ENCODE assay signal across 2 cellular contexts in genomic region chr9:35646583-35647265, GRCh38.
TF ChIP-seq lines count a peak whose summit lies in the region.

No MANE protein-coding gene starts in this region.

TF ChIP-seq in A549, 52 proteins besides CTCF, POLR2A, EP300 and RAD21:
- TF ChIP-seq, protein P1, sequence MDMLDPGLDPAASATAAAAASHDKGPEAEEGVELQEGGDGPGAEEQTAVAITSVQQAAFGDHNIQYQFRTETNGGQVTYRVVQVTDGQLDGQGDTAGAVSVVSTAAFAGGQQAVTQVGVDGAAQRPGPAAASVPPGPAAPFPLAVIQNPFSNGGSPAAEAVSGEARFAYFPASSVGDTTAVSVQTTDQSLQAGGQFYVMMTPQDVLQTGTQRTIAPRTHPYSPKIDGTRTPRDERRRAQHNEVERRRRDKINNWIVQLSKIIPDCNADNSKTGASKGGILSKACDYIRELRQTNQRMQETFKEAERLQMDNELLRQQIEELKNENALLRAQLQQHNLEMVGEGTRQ (IDR thresholded peaks at IDR 0.05), result no peak
- no peak for TF ChIP-seq HEYL (CRISPR knock-in tag; IDR thresholded peaks at IDR 0.05)
- TF ChIP-seq, protein P2, sequence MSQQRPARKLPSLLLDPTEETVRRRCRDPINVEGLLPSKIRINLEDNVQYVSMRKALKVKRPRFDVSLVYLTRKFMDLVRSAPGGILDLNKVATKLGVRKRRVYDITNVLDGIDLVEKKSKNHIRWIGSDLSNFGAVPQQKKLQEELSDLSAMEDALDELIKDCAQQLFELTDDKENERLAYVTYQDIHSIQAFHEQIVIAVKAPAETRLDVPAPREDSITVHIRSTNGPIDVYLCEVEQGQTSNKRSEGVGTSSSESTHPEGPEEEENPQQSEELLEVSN (IDR thresholded peaks at IDR 0.05; ENCODE audit: borderline replicate concordance, low read depth), result peak; percentile 87; the same call in 1 of the 2 replicates
- 0 out of 3 replicates have a peak, but pooled peaks have one; percentile 53 for TF ChIP-seq BCL3 (IDR thresholded peaks at IDR 0.05)
- TF ChIP-seq MYC (IDR thresholded peaks at IDR 0.05; ENCODE audit: borderline replicate concordance, low read length), result no peak; the same call in 1 of the 2 replicates
- peak; percentile 75 for TF ChIP-seq SMC3 (IDR thresholded peaks at IDR 0.05)
- TF ChIP-seq PHF8 (IDR thresholded peaks at IDR 0.05; ENCODE audit: borderline replicate concordance, low read depth), result peak; percentile 4; the same call in 1 of the 2 replicates
- TF ChIP-seq REST (IDR thresholded peaks at IDR 0.05), result no peak
- peak; percentile 80 for TF ChIP-seq MAX (IDR thresholded peaks at IDR 0.05)
- no peak for TF ChIP-seq SREBF2 (IDR thresholded peaks at IDR 0.05)
- no peak for TF ChIP-seq RARB (CRISPR knock-in tag; IDR thresholded peaks at IDR 0.05)
- TF ChIP-seq JUNB (IDR thresholded peaks at IDR 0.05), result no peak
- peak in 1 of 2 experiments; percentile 62; a peak in 2 of 5 replicates for TF ChIP-seq JUN (IDR thresholded peaks at IDR 0.05)

TF ChIP-seq in K562, 482 proteins besides CTCF, POLR2A, EP300 and RAD21 (continues in another document):
- TF ChIP-seq ZKSCAN3 (CRISPR knock-in tag; IDR thresholded peaks at IDR 0.05), result no peak
- TF ChIP-seq, protein P3, sequence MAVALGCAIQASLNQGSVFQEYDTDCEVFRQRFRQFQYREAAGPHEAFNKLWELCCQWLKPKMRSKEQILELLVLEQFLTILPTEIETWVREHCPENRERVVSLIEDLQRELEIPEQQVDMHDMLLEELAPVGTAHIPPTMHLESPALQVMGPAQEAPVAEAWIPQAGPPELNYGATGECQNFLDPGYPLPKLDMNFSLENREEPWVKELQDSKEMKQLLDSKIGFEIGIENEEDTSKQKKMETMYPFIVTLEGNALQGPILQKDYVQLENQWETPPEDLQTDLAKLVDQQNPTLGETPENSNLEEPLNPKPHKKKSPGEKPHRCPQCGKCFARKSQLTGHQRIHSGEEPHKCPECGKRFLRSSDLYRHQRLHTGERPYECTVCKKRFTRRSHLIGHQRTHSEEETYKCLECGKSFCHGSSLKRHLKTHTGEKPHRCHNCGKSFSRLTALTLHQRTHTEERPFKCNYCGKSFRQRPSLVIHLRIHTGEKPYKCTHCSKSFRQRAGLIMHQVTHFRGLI (CRISPR knock-in tag; IDR thresholded peaks at IDR 0.05), result no peak
- no peak for TF ChIP-seq PHF20 (IDR thresholded peaks at IDR 0.05; ENCODE audit: partially characterized antibody)
- TF ChIP-seq RCOR1 (IDR thresholded peaks at IDR 0.05; ENCODE audit: borderline replicate concordance in 1 of 2, low read depth in 2 of 2, low read length in 2 of 2), result no peak; a peak in 1 of 4 replicates
- no peak for TF ChIP-seq HNRNPH1 (optimal IDR thresholded peaks at IDR 0.05; ENCODE audit: low read depth, low read length)
- TF ChIP-seq FUS (optimal IDR thresholded peaks at IDR 0.05; ENCODE audit: low read depth, low read length), result no peak
- no peak for TF ChIP-seq MCM3 (IDR thresholded peaks at IDR 0.05)
- no peak for TF ChIP-seq BMI1 (IDR thresholded peaks at IDR 0.05; ENCODE audit: low read length)
- TF ChIP-seq MED1 (CRISPR knock-in tag; IDR thresholded peaks at IDR 0.05; ENCODE audit: borderline replicate concordance), result no peak
- TF ChIP-seq BHLHE40 (IDR thresholded peaks at IDR 0.05; ENCODE audit: low read length), result 0 out of 2 replicates have a peak, but pooled peaks have one; percentile 19
- no peak for TF ChIP-seq SMARCC2 (IDR thresholded peaks at IDR 0.05; ENCODE audit: low read depth)
- TF ChIP-seq, protein P4, sequence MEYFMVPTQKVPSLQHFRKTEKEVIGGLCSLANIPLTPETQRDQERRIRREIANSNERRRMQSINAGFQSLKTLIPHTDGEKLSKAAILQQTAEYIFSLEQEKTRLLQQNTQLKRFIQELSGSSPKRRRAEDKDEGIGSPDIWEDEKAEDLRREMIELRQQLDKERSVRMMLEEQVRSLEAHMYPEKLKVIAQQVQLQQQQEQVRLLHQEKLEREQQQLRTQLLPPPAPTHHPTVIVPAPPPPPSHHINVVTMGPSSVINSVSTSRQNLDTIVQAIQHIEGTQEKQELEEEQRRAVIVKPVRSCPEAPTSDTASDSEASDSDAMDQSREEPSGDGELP (CRISPR knock-in tag; IDR thresholded peaks at IDR 0.05; ENCODE audit: borderline replicate concordance), result peak; percentile 77; the same call in 1 of the 2 replicates
- no peak for TF ChIP-seq ZNF174 (CRISPR knock-in tag; IDR thresholded peaks at IDR 0.05)
- no peak for TF ChIP-seq ATF1 (CRISPR knock-in tag; IDR thresholded peaks at IDR 0.05)
- peak; percentile 71 for TF ChIP-seq ATF1 (tag; IDR thresholded peaks at IDR 0.05)
- TF ChIP-seq, protein P5, sequence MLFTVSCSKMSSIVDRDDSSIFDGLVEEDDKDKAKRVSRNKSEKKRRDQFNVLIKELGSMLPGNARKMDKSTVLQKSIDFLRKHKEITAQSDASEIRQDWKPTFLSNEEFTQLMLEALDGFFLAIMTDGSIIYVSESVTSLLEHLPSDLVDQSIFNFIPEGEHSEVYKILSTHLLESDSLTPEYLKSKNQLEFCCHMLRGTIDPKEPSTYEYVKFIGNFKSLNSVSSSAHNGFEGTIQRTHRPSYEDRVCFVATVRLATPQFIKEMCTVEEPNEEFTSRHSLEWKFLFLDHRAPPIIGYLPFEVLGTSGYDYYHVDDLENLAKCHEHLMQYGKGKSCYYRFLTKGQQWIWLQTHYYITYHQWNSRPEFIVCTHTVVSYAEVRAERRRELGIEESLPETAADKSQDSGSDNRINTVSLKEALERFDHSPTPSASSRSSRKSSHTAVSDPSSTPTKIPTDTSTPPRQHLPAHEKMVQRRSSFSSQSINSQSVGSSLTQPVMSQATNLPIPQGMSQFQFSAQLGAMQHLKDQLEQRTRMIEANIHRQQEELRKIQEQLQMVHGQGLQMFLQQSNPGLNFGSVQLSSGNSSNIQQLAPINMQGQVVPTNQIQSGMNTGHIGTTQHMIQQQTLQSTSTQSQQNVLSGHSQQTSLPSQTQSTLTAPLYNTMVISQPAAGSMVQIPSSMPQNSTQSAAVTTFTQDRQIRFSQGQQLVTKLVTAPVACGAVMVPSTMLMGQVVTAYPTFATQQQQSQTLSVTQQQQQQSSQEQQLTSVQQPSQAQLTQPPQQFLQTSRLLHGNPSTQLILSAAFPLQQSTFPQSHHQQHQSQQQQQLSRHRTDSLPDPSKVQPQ (CRISPR knock-in tag; IDR thresholded peaks at IDR 0.05; ENCODE audit: borderline replicate concordance), result no peak
- peak; percentile 90 for TF ChIP-seq HCFC1 (IDR thresholded peaks at IDR 0.05; ENCODE audit: low read depth, low read length)
- TF ChIP-seq RB1 (IDR thresholded peaks at IDR 0.05; ENCODE audit: low read depth), result peak; percentile 79
- TF ChIP-seq JUN (IDR thresholded peaks at IDR 0.05; ENCODE audit: borderline replicate concordance, low read depth, low read length), result 0 out of 2 replicates have a peak, but pooled peaks have one; percentile 6
- no peak for TF ChIP-seq JUN (CRISPR knock-in tag; IDR thresholded peaks at IDR 0.05; ENCODE audit: borderline replicate concordance)
- peak in 2 of 3 experiments; percentile 5 to 22 for TF ChIP-seq YY1 (IDR thresholded peaks at IDR 0.05; ENCODE audit: borderline replicate concordance in 1 of 3, control insufficient read depth in 1 of 3, extremely low read depth in 1 of 3, insufficient read depth in 3 of 3, insufficient read length in 1 of 3, insufficient replicate concordance in 2 of 3, low read depth in 1 of 3, low read length in 2 of 3)
- TF ChIP-seq GABPB1 (CRISPR knock-in tag; IDR thresholded peaks at IDR 0.05), result peak; percentile 65
- TF ChIP-seq STAG1 (CRISPR knock-in tag; IDR thresholded peaks at IDR 0.05; ENCODE audit: borderline replicate concordance), result peak; percentile 36; the same call in 1 of the 2 replicates
- peak in 2 of 3 experiments; percentile 72 to 95; a peak in 4 of 6 replicates for TF ChIP-seq ZBTB11 (CRISPR knock-in tag; IDR thresholded peaks at IDR 0.05)
- TF ChIP-seq, protein P6, sequence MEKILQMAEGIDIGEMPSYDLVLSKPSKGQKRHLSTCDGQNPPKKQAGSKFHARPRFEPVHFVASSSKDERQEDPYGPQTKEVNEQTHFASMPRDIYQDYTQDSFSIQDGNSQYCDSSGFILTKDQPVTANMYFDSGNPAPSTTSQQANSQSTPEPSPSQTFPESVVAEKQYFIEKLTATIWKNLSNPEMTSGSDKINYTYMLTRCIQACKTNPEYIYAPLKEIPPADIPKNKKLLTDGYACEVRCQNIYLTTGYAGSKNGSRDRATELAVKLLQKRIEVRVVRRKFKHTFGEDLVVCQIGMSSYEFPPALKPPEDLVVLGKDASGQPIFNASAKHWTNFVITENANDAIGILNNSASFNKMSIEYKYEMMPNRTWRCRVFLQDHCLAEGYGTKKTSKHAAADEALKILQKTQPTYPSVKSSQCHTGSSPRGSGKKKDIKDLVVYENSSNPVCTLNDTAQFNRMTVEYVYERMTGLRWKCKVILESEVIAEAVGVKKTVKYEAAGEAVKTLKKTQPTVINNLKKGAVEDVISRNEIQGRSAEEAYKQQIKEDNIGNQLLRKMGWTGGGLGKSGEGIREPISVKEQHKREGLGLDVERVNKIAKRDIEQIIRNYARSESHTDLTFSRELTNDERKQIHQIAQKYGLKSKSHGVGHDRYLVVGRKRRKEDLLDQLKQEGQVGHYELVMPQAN (IDR thresholded peaks at IDR 0.05; ENCODE audit: borderline replicate concordance), result no peak
- TF ChIP-seq TCF7 (IDR thresholded peaks at IDR 0.05; ENCODE audit: borderline replicate concordance), result no peak
- no peak for TF ChIP-seq C11orf30 (IDR thresholded peaks at IDR 0.05; ENCODE audit: low read depth)
- TF ChIP-seq PHB (CRISPR knock-in tag; IDR thresholded peaks at IDR 0.05), result no peak
- peak; percentile 28 for TF ChIP-seq POU5F1 (IDR thresholded peaks at IDR 0.05; ENCODE audit: borderline replicate concordance, low read depth, low read length, partially characterized antibody)
- TF ChIP-seq, protein P7, sequence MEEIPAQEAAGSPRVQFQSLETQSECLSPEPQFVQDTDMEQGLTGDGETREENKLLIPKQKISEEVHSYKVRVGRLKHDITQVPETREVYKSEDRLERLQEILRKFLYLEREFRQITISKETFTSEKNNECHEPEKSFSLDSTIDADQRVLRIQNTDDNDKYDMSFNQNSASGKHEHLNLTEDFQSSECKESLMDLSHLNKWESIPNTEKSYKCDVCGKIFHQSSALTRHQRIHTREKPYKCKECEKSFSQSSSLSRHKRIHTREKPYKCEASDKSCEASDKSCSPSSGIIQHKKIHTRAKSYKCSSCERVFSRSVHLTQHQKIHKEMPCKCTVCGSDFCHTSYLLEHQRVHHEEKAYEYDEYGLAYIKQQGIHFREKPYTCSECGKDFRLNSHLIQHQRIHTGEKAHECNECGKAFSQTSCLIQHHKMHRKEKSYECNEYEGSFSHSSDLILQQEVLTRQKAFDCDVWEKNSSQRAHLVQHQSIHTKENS (CRISPR knock-in tag; IDR thresholded peaks at IDR 0.05), result no peak
- TF ChIP-seq, protein P8, sequence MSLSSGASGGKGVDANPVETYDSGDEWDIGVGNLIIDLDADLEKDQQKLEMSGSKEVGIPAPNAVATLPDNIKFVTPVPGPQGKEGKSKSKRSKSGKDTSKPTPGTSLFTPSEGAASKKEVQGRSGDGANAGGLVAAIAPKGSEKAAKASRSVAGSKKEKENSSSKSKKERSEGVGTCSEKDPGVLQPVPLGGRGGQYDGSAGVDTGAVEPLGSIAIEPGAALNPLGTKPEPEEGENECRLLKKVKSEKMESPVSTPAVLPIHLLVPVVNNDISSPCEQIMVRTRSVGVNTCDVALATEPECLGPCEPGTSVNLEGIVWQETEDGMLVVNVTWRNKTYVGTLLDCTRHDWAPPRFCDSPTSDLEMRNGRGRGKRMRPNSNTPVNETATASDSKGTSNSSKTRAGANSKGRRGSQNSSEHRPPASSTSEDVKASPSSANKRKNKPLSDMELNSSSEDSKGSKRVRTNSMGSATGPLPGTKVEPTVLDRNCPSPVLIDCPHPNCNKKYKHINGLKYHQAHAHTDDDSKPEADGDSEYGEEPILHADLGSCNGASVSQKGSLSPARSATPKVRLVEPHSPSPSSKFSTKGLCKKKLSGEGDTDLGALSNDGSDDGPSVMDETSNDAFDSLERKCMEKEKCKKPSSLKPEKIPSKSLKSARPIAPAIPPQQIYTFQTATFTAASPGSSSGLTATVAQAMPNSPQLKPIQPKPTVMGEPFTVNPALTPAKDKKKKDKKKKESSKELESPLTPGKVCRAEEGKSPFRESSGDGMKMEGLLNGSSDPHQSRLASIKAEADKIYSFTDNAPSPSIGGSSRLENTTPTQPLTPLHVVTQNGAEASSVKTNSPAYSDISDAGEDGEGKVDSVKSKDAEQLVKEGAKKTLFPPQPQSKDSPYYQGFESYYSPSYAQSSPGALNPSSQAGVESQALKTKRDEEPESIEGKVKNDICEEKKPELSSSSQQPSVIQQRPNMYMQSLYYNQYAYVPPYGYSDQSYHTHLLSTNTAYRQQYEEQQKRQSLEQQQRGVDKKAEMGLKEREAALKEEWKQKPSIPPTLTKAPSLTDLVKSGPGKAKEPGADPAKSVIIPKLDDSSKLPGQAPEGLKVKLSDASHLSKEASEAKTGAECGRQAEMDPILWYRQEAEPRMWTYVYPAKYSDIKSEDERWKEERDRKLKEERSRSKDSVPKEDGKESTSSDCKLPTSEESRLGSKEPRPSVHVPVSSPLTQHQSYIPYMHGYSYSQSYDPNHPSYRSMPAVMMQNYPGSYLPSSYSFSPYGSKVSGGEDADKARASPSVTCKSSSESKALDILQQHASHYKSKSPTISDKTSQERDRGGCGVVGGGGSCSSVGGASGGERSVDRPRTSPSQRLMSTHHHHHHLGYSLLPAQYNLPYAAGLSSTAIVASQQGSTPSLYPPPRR (CRISPR knock-in tag; IDR thresholded peaks at IDR 0.05; ENCODE audit: borderline replicate concordance), result no peak
- no peak for TF ChIP-seq ZNF445 (CRISPR knock-in tag; IDR thresholded peaks at IDR 0.05; ENCODE audit: low read depth)
